8 cellular contexts compared by ENCODE assay signal in the genomic region with DNA sequence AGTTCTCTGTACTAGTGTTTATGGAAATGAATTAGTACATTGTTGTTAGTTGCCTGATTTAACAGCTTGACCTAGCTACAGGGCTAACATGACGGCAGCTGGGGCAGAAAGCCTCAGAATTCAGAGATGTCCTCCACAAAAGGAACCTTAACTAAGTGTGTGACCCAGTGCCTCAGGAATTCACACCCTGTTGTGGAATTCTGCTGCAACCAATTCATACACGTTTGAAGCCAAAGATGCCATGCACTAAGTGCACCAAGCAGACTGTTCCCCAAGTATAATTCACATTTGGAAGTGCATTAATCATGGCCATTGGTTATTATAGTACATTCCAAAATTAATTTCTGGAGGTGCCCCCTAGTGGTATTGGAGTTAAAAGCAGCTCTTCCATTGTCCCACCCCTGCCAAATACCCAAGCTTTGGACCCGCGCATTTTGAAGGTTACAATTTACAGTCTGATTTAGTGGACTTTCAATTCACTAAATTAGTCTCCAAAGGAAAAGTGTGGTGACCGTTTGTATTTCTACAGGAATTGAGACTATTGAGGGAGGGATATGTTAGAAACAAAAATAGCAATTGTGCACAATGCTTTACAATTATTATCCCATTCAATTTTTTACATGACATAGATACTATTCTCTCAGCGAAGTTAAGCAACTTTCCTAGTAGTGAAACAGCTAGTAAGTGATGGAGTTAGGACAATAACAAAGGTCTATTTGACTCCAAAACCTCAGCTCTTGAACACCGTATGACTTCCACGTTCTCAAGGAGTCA.
DNase-seq lines count a peak whose midpoint lies in the region; ATAC-seq and TF ChIP-seq lines count a peak whose summit lies in the region.

No MANE protein-coding gene starts in this region.

- no peak for ATAC-seq in GM18868 (IDR thresholded peaks at IDR 0.05; ENCODE audit: unreplicated experiment)
- ATAC-seq in GM18870 (IDR thresholded peaks at IDR 0.05; ENCODE audit: unreplicated experiment), result no peak

- in situ Hi-C loops in GM13977 (cut with MboI; ENCODE audit: low pct_unique_long_range_greater_than_20kb, low sequenced_read_pairs, unreplicated experiment), result no loop called here

- peak; percentile 53 for TF ChIP-seq CTCF in GM13977 (IDR thresholded peaks at IDR 0.05; ENCODE audit: extremely low read depth, insufficient read depth, missing control alignments)

- DNase-seq in AG08395 (ENCODE audit: low spot score) (peak; percentile 31), GM13977 (ENCODE audit: low spot score) (peak; percentile 17), RKO (ENCODE audit: low spot score) (peak; percentile 16), germinal center (ENCODE audit: low spot score) (peak; percentile 11), COLO668 (lab: John Stamatoyannopoulos, UW; ENCODE audit: unreplicated experiment) (no peak), T-helper 1 cell (no peak)

Comparison
In these comparisons a context has a peak if more than half of its experiments do, and no peak if none do; other contexts are left out.
1. DNase-seq: peak in AG08395 (single experiment), GM13977 (single experiment), RKO (single experiment) and germinal center (single experiment); none in COLO668 (single experiment) and T-helper 1 cell (0 of 5).